In genomic region chr7:157392256-157393037, GRCh38 we compare ENCODE assay signal across 22 cellular contexts. TPM values are rescaled to one million over a fixed set of nuclear protein-coding genes. Genes with fewer than 3 reads are reported as not detected.
A peak's percentile ranks its signal among the peaks of the same experiment; 100 is the strongest.
DNase-seq lines count a peak whose midpoint lies in the region; ATAC-seq and TF ChIP-seq lines count a peak whose summit lies in the region.
"Had no signal": no experiment of that assay in that cellular context is flagged by ENCODE, and none has a peak within 500 bp of the region (broad histone marks: within the 10 kb centered on the region; RNA-seq: fewer than 3 reads in every experiment).

No MANE protein-coding gene starts in this region.

- no peaks in the 10 kb centered on the region for H3K9me3 ChIP-seq in subcutaneous abdominal adipose tissue (ENCODE audit: control insufficient read depth in 5 of 5, low read length in 5 of 5)
- H3K9me3 ChIP-seq: esophagus squamous epithelium, thyroid gland had no signal

- TF ChIP-seq CTCF in HFFc6 (IDR thresholded peaks at IDR 0.05), result no peak

- H3K4me1 ChIP-seq in subcutaneous abdominal adipose tissue (ENCODE audit: control insufficient read depth in 5 of 5, insufficient read depth in 5 of 5, low read length in 5 of 5), result peaks cover 12 to 32% (median 27%) of the 10 kb centered on the region in 5 donors

- H3K27ac ChIP-seq in subcutaneous abdominal adipose tissue (ENCODE audit: low read depth, low read length), result peak overlapping the region; percentile 74
- H3K27ac ChIP-seq: esophagus squamous epithelium, parathyroid adenoma, RWPE1, thyroid gland had no signal

- no peak for DNase-seq in activated naive CD4-positive, alpha-beta T cell treated with anti-CD3 and anti-CD28 coated beads, Interleukin-2, amount 50 U/mL, for 72 hours (ENCODE audit: low spot score in 2 of 2)
- no peak for DNase-seq in activated naive CD4-positive, alpha-beta T cell treated with Interleukin-2 at 50 U/mL for 16 hours
- DNase-seq in HFFc6 (no peak), left lobe of liver (ENCODE audit: low spot score) (peak; percentile 47), SHP77 treated with DMSO at 0.1 percent for 48 hours (lab: John Stamatoyannopoulos, UW) (no peak)
- DNase-seq: activated CD4-positive, alpha-beta T cell treated with anti-CD3 and anti-CD28 coated beads for 48 hours; activated naive CD8-positive, alpha-beta T cell treated with anti-CD3 and anti-CD28 coated beads for 36 hours; DMS79 treated with DMSO at 0.1 percent for 48 hours; effector memory CD4-positive, alpha-beta T cell; esophagus squamous epithelium; GM23248; NCI-H1694; NCI-H2171 treated with DMSO at 0.1 percent for 48 hours; NCI-H526; stimulated activated CD4-positive, alpha-beta T cell treated with anti-CD3 and anti-CD28 coated beads, Interleukin-1b, Interleukin-23, amount 100 ng/mL, for 48 hours had no signal

- H3K36me3 ChIP-seq in subcutaneous abdominal adipose tissue (ENCODE audit: control insufficient read depth in 5 of 5, insufficient read depth in 5 of 5, low read length in 5 of 5), result peaks cover 3 to 38% (median 17%) of the 10 kb centered on the region in 5 donors

- no peak overlapping the region for H3K4me3 ChIP-seq in subcutaneous abdominal adipose tissue (ENCODE audit: low read depth in 1 of 5, low read length in 5 of 5)
- H3K4me3 ChIP-seq: esophagus squamous epithelium, GM23248, K562, thyroid gland had no signal

- no peak for ATAC-seq in activated naive CD4-positive, alpha-beta T cell treated with anti-CD3 and anti-CD28 coated beads, Interleukin-2, amount 50 U/mL, for 72 hours
- peak; percentile 65 for ATAC-seq in left lobe of liver
- ATAC-seq in GM19351 (IDR thresholded peaks at IDR 0.05; ENCODE audit: unreplicated experiment), result no peak
- ATAC-seq: K562; stimulated activated memory B cell treated with anti-CD40 and anti-IgM and Interleukin-4, amounts not matched to agents 10 μg/mL and 1 μg/mL and 100 μg/mL, for 72 hours had no signal

- H3K27ac Mint-ChIP-seq in activated naive CD4-positive, alpha-beta T cell treated with anti-CD3 and anti-CD28 coated beads, Interleukin-2, amount 50 U/mL, for 72 hours, result peak overlapping the region; percentile 49 to 55
- peak overlapping the region; percentile 55 for H3K27ac Mint-ChIP-seq in HFFc6
- H3K27ac Mint-ChIP-seq: activated naive CD8-positive, alpha-beta T cell treated with anti-CD3 and anti-CD28 coated beads for 36 hours; stimulated activated memory B cell treated with anti-CD40 and anti-IgM and Interleukin-4, amounts not matched to agents 10 μg/mL and 1 μg/mL and 100 μg/mL, for 72 hours had no signal

- H3K4me1 Mint-ChIP-seq in HFFc6 (ENCODE audit: low read depth), result peaks cover 31% of the 10 kb centered on the region

- H3K36me3 Mint-ChIP-seq in activated naive CD4-positive, alpha-beta T cell treated with anti-CD3 and anti-CD28 coated beads, Interleukin-2, amount 50 U/mL, for 72 hours, result peaks cover 8 to 12% of the 10 kb centered on the region in 2 donors
- H3K36me3 Mint-ChIP-seq in HFFc6 (ENCODE audit: low read depth), result peaks cover 24% of the 10 kb centered on the region

- H3K9me3 Mint-ChIP-seq in activated naive CD4-positive, alpha-beta T cell treated with anti-CD3 and anti-CD28 coated beads, Interleukin-2, amount 50 U/mL, for 72 hours, result no peaks in the 10 kb centered on the region
- H3K9me3 Mint-ChIP-seq in HFFc6, result no peaks in the 10 kb centered on the region
- H3K9me3 Mint-ChIP-seq: activated naive CD8-positive, alpha-beta T cell treated with anti-CD3 and anti-CD28 coated beads for 36 hours; stimulated activated memory B cell treated with anti-CD40 and anti-IgM and Interleukin-4, amounts not matched to agents 10 μg/mL and 1 μg/mL and 100 μg/mL, for 72 hours had no signal

- no peak overlapping the region for H3K9ac ChIP-seq in subcutaneous abdominal adipose tissue (ENCODE audit: low read length in 5 of 5)
- H3K9ac ChIP-seq: GM23248, parathyroid adenoma had no signal

- peaks cover 4% of the 10 kb centered on the region; the same call in 1 of the 2 replicates for H3K27me3 Mint-ChIP-seq in HFFc6 (ENCODE audit: insufficient read depth)
- H3K27me3 Mint-ChIP-seq: activated naive CD8-positive, alpha-beta T cell treated with anti-CD3 and anti-CD28 coated beads for 36 hours; stimulated activated memory B cell treated with anti-CD40 and anti-IgM and Interleukin-4, amounts not matched to agents 10 μg/mL and 1 μg/mL and 100 μg/mL, for 72 hours had no signal

- no peak overlapping the region for H3K4me3 Mint-ChIP-seq in HFFc6
- H3K4me3 Mint-ChIP-seq: activated naive CD8-positive, alpha-beta T cell treated with anti-CD3 and anti-CD28 coated beads for 36 hours; stimulated activated memory B cell treated with anti-CD40 and anti-IgM and Interleukin-4, amounts not matched to agents 10 μg/mL and 1 μg/mL and 100 μg/mL, for 72 hours had no signal

- H3K27me3 ChIP-seq in subcutaneous abdominal adipose tissue (ENCODE audit: control insufficient read depth in 5 of 5, insufficient read depth in 4 of 5, low read length in 5 of 5), result no peaks in the 10 kb centered on the region
- H3K27me3 ChIP-seq: esophagus squamous epithelium, thyroid gland had no signal

RNA-seq across cellular contexts. Expression of gene DNAJB6, which starts 55.6 kb away (rescaled TPM):
- total RNA-seq in activated naive CD4-positive, alpha-beta T cell treated with anti-CD3 and anti-CD28 coated beads, Interleukin-2, amount 50 U/mL, for 72 hours, result 10 to 100 TPM; 71.7 to 74.9 TPM
- total RNA-seq in HFFc6 (2021; fragmentation: NEBNext Ultra II Directional; extraction: Animal tissue kit (Norgen Biotek cat#: 25700)), result 100 to 1,000 TPM; 135 to 204 (median 163) TPM
- total RNA-seq in left lobe of liver, result 26.3 TPM
